21 cellular contexts compared by ENCODE assay signal in genomic region chr1:109657395-109657794, GRCh38. TPM values are rescaled to one million over a fixed set of nuclear protein-coding genes. Genes with fewer than 3 reads are reported as not detected.
A peak's percentile ranks its signal among the peaks of the same experiment; 100 is the strongest.
DNase-seq lines count a peak whose midpoint lies in the region; ATAC-seq and TF ChIP-seq lines count a peak whose summit lies in the region.
"Had no signal": no experiment of that assay in that cellular context is flagged by ENCODE, and none has a peak within 500 bp of the region (broad histone marks: within the 10 kb centered on the region; RNA-seq: fewer than 3 reads in every experiment).

No MANE protein-coding gene starts in this region.

- H3K27me3 ChIP-seq in CD4-positive, alpha-beta memory T cell (ENCODE audit: insufficient read depth, low read length) = no peaks in the 10 kb centered on the region
- H3K27me3 ChIP-seq: upper lobe of left lung had no signal

- H3K4me3 ChIP-seq in CD4-positive, alpha-beta memory T cell (ENCODE audit: low read length in 2 of 2) = no peak overlapping the region
- H3K4me3 ChIP-seq: A549, GM23248 had no signal

- no peaks in the 10 kb centered on the region for H3K9me3 Mint-ChIP-seq in activated CD4-positive, alpha-beta T cell treated with anti-CD3 and anti-CD28 coated beads, Interleukin-2, amount 10 ng/mL, durations not matched to agents 24 days and 14 days
- no peaks in the 10 kb centered on the region for H3K9me3 Mint-ChIP-seq in CD4-positive, alpha-beta memory T cell
- H3K9me3 Mint-ChIP-seq in chondrocyte (ENCODE audit: low read depth) (no peaks in the 10 kb centered on the region), osteocyte (ENCODE audit: unreplicated experiment) (no peaks in the 10 kb centered on the region)
- no peaks in the 10 kb centered on the region for H3K9me3 Mint-ChIP-seq in natural killer cell treated with Interleukin-12 subunit alpha and Interleukin-12 subunit beta and Interleukin-15 and Interleukin-18, amount 100 ng/mL, for 72 hours

- CTCF ChIA-PET in CD4-positive, alpha-beta memory T cell (lab: Charles Lee; ENCODE audit: partially characterized antibody) = interaction anchor here (0.8 to 1.6 kb wide), 3 partner anchors 117 to 327 kb away, joined by 3 to 4 read pairs (median 3); partner anchors contain the start of gene AHCYL1

- H3K4me1 ChIP-seq in CD4-positive, alpha-beta memory T cell (ENCODE audit: insufficient read depth, low read length) = peaks cover 12% of the 10 kb centered on the region

- peaks cover 15% of the 10 kb centered on the region for H3K27me3 Mint-ChIP-seq in activated CD4-positive, alpha-beta T cell treated with anti-CD3 and anti-CD28 coated beads, Interleukin-2, amount 10 ng/mL, durations not matched to agents 24 days and 14 days
- peaks cover 1 to 5% of the 10 kb centered on the region in 2 donors for H3K27me3 Mint-ChIP-seq in CD4-positive, alpha-beta memory T cell
- no peaks in the 10 kb centered on the region for H3K27me3 Mint-ChIP-seq in chondrocyte (ENCODE audit: low read depth)
- peaks cover 5 to 9% of the 10 kb centered on the region in 2 donors for H3K27me3 Mint-ChIP-seq in natural killer cell treated with Interleukin-12 subunit alpha and Interleukin-12 subunit beta and Interleukin-15 and Interleukin-18, amount 100 ng/mL, for 72 hours
- no peaks in the 10 kb centered on the region for H3K27me3 Mint-ChIP-seq in osteocyte (ENCODE audit: unreplicated experiment)

- intact Hi-C loops in activated CD4-positive, alpha-beta T cell treated with anti-CD3 and anti-CD28 coated beads, Interleukin-2, amount 10 ng/mL, durations not matched to agents 24 days and 14 days (cut with micrococcal nuclease) = loop anchor here (5.0 kb wide), 1 partner anchor 115 kb away; no protein-coding TSS in a partner anchor
- intact Hi-C loops in CD4-positive, alpha-beta memory T cell (cut with micrococcal nuclease) = loop anchor here (5.0 kb wide), 1 partner anchor 325 kb away; the partner anchor contains the start of gene AHCYL1

- DNase-seq in activated CD4-positive, alpha-beta T cell treated with anti-CD3 and anti-CD28 coated beads, Interleukin-2, amount 10 ng/mL, durations not matched to agents 24 days and 14 days = no peak
- DNase-seq in activated CD4-positive, alpha-beta T cell treated with anti-CD3 and anti-CD28 coated beads for 4 hours = no peak
- DNase-seq in CD4-positive, alpha-beta memory T cell = no peak
- peak; percentile 53 for DNase-seq in chondrocyte (ENCODE audit: low spot score)
- no peak for DNase-seq in natural killer cell treated with Interleukin-12 subunit alpha and Interleukin-12 subunit beta and Interleukin-15 and Interleukin-18, amount 100 ng/mL, for 72 hours (ENCODE audit: low spot score)
- DNase-seq in osteocyte (ENCODE audit: extremely low spot score, unreplicated experiment) = no peak
- DNase-seq in DMS79 (lab: John Stamatoyannopoulos, UW) = no peak
- DNase-seq: effector memory CD4-positive, alpha-beta T cell; GM23248; hypothalamus; IMR-90; NCI-H2081; NCI-H524 treated with DMSO at 0.1 percent for 48 hours; OCI-M1; small intestine; upper lobe of left lung had no signal

- H3K36me3 Mint-ChIP-seq in activated CD4-positive, alpha-beta T cell treated with anti-CD3 and anti-CD28 coated beads, Interleukin-2, amount 10 ng/mL, durations not matched to agents 24 days and 14 days (ENCODE audit: low read depth) = peaks cover 7% of the 10 kb centered on the region
- H3K36me3 Mint-ChIP-seq in CD4-positive, alpha-beta memory T cell = peaks cover 0 to 12% of the 10 kb centered on the region in 2 donors
- H3K36me3 Mint-ChIP-seq in chondrocyte (ENCODE audit: low read depth) (peaks cover 1% of the 10 kb centered on the region), osteocyte (ENCODE audit: unreplicated experiment) (peaks cover 20% of the 10 kb centered on the region)
- no peaks in the 10 kb centered on the region for H3K36me3 Mint-ChIP-seq in natural killer cell treated with Interleukin-12 subunit alpha and Interleukin-12 subunit beta and Interleukin-15 and Interleukin-18, amount 100 ng/mL, for 72 hours

- H3K36me3 ChIP-seq in CD4-positive, alpha-beta memory T cell (ENCODE audit: insufficient read depth, low read length) = no peaks in the 10 kb centered on the region

- H3K4me1 Mint-ChIP-seq in activated CD4-positive, alpha-beta T cell treated with anti-CD3 and anti-CD28 coated beads, Interleukin-2, amount 10 ng/mL, durations not matched to agents 24 days and 14 days = peaks cover 19% of the 10 kb centered on the region
- H3K4me1 Mint-ChIP-seq in CD4-positive, alpha-beta memory T cell = peaks cover 7 to 25% (median 15%) of the 10 kb centered on the region in 4 donors
- peaks cover 23% of the 10 kb centered on the region for H3K4me1 Mint-ChIP-seq in chondrocyte (ENCODE audit: low read depth)
- H3K4me1 Mint-ChIP-seq in natural killer cell treated with Interleukin-12 subunit alpha and Interleukin-12 subunit beta and Interleukin-15 and Interleukin-18, amount 100 ng/mL, for 72 hours (ENCODE audit: low read depth in 2 of 2) = peaks cover 14 to 19% of the 10 kb centered on the region in 2 donors
- H3K4me1 Mint-ChIP-seq in osteocyte (ENCODE audit: unreplicated experiment) = peaks cover 20% of the 10 kb centered on the region

- ATAC-seq in natural killer cell treated with Interleukin-12 subunit alpha and Interleukin-12 subunit beta and Interleukin-15 and Interleukin-18, amount 100 ng/mL, for 72 hours = no peak
- no peak for ATAC-seq in GM19467 (IDR thresholded peaks at IDR 0.05; ENCODE audit: unreplicated experiment)

- TF ChIP-seq CTCF in chondrocyte (IDR thresholded peaks at IDR 0.05) (no peak), osteocyte (IDR thresholded peaks at IDR 0.05) (no peak)

- POLR2A ChIA-PET in CD4-positive, alpha-beta memory T cell (lab: Charles Lee; ENCODE audit: partially characterized antibody) = no interaction called here

- no peak overlapping the region for H3K27ac Mint-ChIP-seq in activated CD4-positive, alpha-beta T cell treated with anti-CD3 and anti-CD28 coated beads, Interleukin-2, amount 10 ng/mL, durations not matched to agents 24 days and 14 days
- peak overlapping the region in 1 of 7 donors; percentile 48 for H3K27ac Mint-ChIP-seq in CD4-positive, alpha-beta memory T cell
- H3K27ac Mint-ChIP-seq in chondrocyte (ENCODE audit: unreplicated experiment) (no peak overlapping the region), osteocyte (ENCODE audit: unreplicated experiment) (no peak overlapping the region)
- no peak overlapping the region for H3K27ac Mint-ChIP-seq in natural killer cell treated with Interleukin-12 subunit alpha and Interleukin-12 subunit beta and Interleukin-15 and Interleukin-18, amount 100 ng/mL, for 72 hours

- H3K27ac ChIP-seq in CD4-positive, alpha-beta memory T cell (ENCODE audit: low read depth, low read length) = no peak overlapping the region
- H3K27ac ChIP-seq: A549, GM23248 had no signal

- no peaks in the 10 kb centered on the region for H3K9me3 ChIP-seq in CD4-positive, alpha-beta memory T cell (ENCODE audit: control insufficient read depth in 1 of 2, low read length in 2 of 2)
- H3K9me3 ChIP-seq: A549, upper lobe of left lung had no signal

- H3K4me3 Mint-ChIP-seq in activated CD4-positive, alpha-beta T cell treated with anti-CD3 and anti-CD28 coated beads, Interleukin-2, amount 10 ng/mL, durations not matched to agents 24 days and 14 days = peak overlapping the region; percentile 7
- H3K4me3 Mint-ChIP-seq in CD4-positive, alpha-beta memory T cell = peak overlapping the region in 7 of 8 donors; percentile 10 to 93 (median 57)
- no peak overlapping the region for H3K4me3 Mint-ChIP-seq in chondrocyte (ENCODE audit: unreplicated experiment)
- H3K4me3 Mint-ChIP-seq in natural killer cell treated with Interleukin-12 subunit alpha and Interleukin-12 subunit beta and Interleukin-15 and Interleukin-18, amount 100 ng/mL, for 72 hours = peak overlapping the region; percentile 48
- H3K4me3 Mint-ChIP-seq in osteocyte (ENCODE audit: unreplicated experiment) = no peak overlapping the region

RNA-seq across cellular contexts. Expression of gene GSTM4, which starts 1.5 kb away (rescaled TPM):
- 6.8 and 9.9 TPM in 2 replicates for total RNA-seq in activated CD4-positive, alpha-beta T cell treated with anti-CD3 and anti-CD28 coated beads, Interleukin-2, amount 10 ng/mL, durations not matched to agents 24 days and 14 days
- 10 to 100 TPM; 12.6 to 14.2 TPM for total RNA-seq in CD4-positive, alpha-beta memory T cell
- polyA plus RNA-seq in CD4-positive, alpha-beta memory T cell = 10 to 100 TPM in 1 of 2 donors, 1 to 10 TPM in 1; 1.7 to 10.4 TPM
- total RNA-seq in chondrocyte (14.5 to 20.8 TPM (median 14.8 TPM) in 3 replicates), osteocyte (24.3 and 25.1 TPM in 2 replicates)
- 10 to 100 TPM in 1 of 2 donors, 1 to 10 TPM in 1; 8.4 to 25.1 TPM for total RNA-seq in natural killer cell treated with Interleukin-12 subunit alpha and Interleukin-12 subunit beta and Interleukin-15 and Interleukin-18, amount 100 ng/mL, for 72 hours

RNA-seq across cellular contexts. Expression of gene GSTM2, which starts 10.5 kb away (rescaled TPM):
- 17.5 and 18.4 TPM in 2 replicates for total RNA-seq in activated CD4-positive, alpha-beta T cell treated with anti-CD3 and anti-CD28 coated beads, Interleukin-2, amount 10 ng/mL, durations not matched to agents 24 days and 14 days
- 10 to 100 TPM; 30.9 to 31.4 TPM for total RNA-seq in CD4-positive, alpha-beta memory T cell
- 10 to 100 TPM; 11.8 to 14.0 TPM for polyA plus RNA-seq in CD4-positive, alpha-beta memory T cell
- total RNA-seq in chondrocyte = 24.6 to 41.3 TPM (median 25.8 TPM) in 3 replicates
- 10 to 100 TPM in 1 of 2 donors, 1 to 10 TPM in 1; 3.6 to 10.8 TPM for total RNA-seq in natural killer cell treated with Interleukin-12 subunit alpha and Interleukin-12 subunit beta and Interleukin-15 and Interleukin-18, amount 100 ng/mL, for 72 hours
- total RNA-seq in osteocyte = 38.6 and 39.0 TPM in 2 replicates

RNA-seq across cellular contexts. Expression of gene GSTM1, which starts 30.2 kb away (rescaled TPM):
- total RNA-seq in activated CD4-positive, alpha-beta T cell treated with anti-CD3 and anti-CD28 coated beads, Interleukin-2, amount 10 ng/mL, durations not matched to agents 24 days and 14 days = 92.2 and 94.2 TPM in 2 replicates
- total RNA-seq in CD4-positive, alpha-beta memory T cell = not detected
- under 1 TPM in 1 of 2 donors, not detected in 1; 0.49 TPM for polyA plus RNA-seq in CD4-positive, alpha-beta memory T cell
- total RNA-seq in chondrocyte (8.9 to 17.8 TPM (median 17.8 TPM) in 3 replicates), osteocyte (6.4 and 7.8 TPM in 2 replicates)
- total RNA-seq in natural killer cell treated with Interleukin-12 subunit alpha and Interleukin-12 subunit beta and Interleukin-15 and Interleukin-18, amount 100 ng/mL, for 72 hours = 10 to 100 TPM in 1 of 2 donors, not detected in 1; 43.1 TPM
- total RNA-seq: activated CD8-positive, alpha-beta memory T cell treated with anti-CD3 and anti-CD28 coated beads for 36 hours; GM23248; IMR-90; mononuclear cell; SK-MEL-5 had no signal
- polyA plus RNA-seq: A549, GM23248, IMR-90 had no signal

RNA-seq across cellular contexts. Expression of gene AMPD2, which starts 37.8 kb away (rescaled TPM):
- 92.2 and 97.8 TPM in 2 replicates for total RNA-seq in activated CD4-positive, alpha-beta T cell treated with anti-CD3 and anti-CD28 coated beads, Interleukin-2, amount 10 ng/mL, durations not matched to agents 24 days and 14 days
- total RNA-seq in CD4-positive, alpha-beta memory T cell = 10 to 100 TPM; 87.0 to 96.1 TPM
- polyA plus RNA-seq in CD4-positive, alpha-beta memory T cell = 10 to 100 TPM; 43.8 to 56.2 TPM
- total RNA-seq in chondrocyte = 70.6 to 100 TPM (median 74.2 TPM) in 3 replicates
- total RNA-seq in natural killer cell treated with Interleukin-12 subunit alpha and Interleukin-12 subunit beta and Interleukin-15 and Interleukin-18, amount 100 ng/mL, for 72 hours = 100 to 1,000 TPM in 1 of 2 donors, 10 to 100 TPM in 1; 79.0 to 144 TPM
- total RNA-seq in osteocyte = 59.4 and 64.0 TPM in 2 replicates

RNA-seq across cellular contexts. Expression of gene GNAT2, which starts 38.0 kb away (rescaled TPM):
- total RNA-seq in activated CD4-positive, alpha-beta T cell treated with anti-CD3 and anti-CD28 coated beads, Interleukin-2, amount 10 ng/mL, durations not matched to agents 24 days and 14 days = 0.33 TPM in 2 replicates
- total RNA-seq in CD4-positive, alpha-beta memory T cell = not detected
- polyA plus RNA-seq in CD4-positive, alpha-beta memory T cell = not detected
- total RNA-seq in chondrocyte = not detected in 3 replicates
- total RNA-seq in natural killer cell treated with Interleukin-12 subunit alpha and Interleukin-12 subunit beta and Interleukin-15 and Interleukin-18, amount 100 ng/mL, for 72 hours = under 1 TPM in 1 of 2 donors, not detected in 1; 0.64 TPM
- total RNA-seq in osteocyte = not detected in 2 replicates
- total RNA-seq: GM23248, mononuclear cell had no signal
- polyA plus RNA-seq: GM23248 had no signal

Comparison
In these comparisons a context has a peak if more than half of its experiments do, and no peak if none do; other contexts are left out.
1. H3K4me3 Mint-ChIP-seq: peak in activated CD4-positive, alpha-beta T cell treated with anti-CD3 and anti-CD28 coated beads, Interleukin-2, amount 10 ng/mL, durations not matched to agents 24 days and 14 days (single experiment), CD4-positive, alpha-beta memory T cell (7 of 8) and natural killer cell treated with Interleukin-12 subunit alpha and Interleukin-12 subunit beta and Interleukin-15 and Interleukin-18, amount 100 ng/mL, for 72 hours (single experiment); none in chondrocyte (single experiment) and osteocyte (single experiment).